Comparison of ENCODE assay signal across 26 cellular contexts in genomic region chr2:39334529-39334928, GRCh38.
"Had no signal": no experiment of that assay in that cellular context is flagged by ENCODE, and none has a peak within 500 bp of the region (broad histone marks: within the 10 kb centered on the region; RNA-seq: fewer than 3 reads in every experiment).

No MANE protein-coding gene starts in this region.

- DNase-seq: hypothalamus; immature natural killer cell; kidney; left colon; left lung; mesendoderm; naive B cell; natural killer cell; ovary; retina; right cardiac atrium; sigmoid colon; small intestine; spleen; stimulated activated CD4-positive, alpha-beta T cell treated with anti-CD3 and anti-CD28 coated beads, Interleukin-4, amount 100 ng/mL, for 24 hours; stimulated activated naive CD4-positive, alpha-beta T cell; tibial artery; trophoblast cell; upper lobe of right lung had no signal

- ATAC-seq: left colon; left lung; natural killer cell; right cardiac atrium; stimulated activated effector memory CD8-positive, alpha-beta T cell treated with anti-CD3 and anti-CD28 coated beads, Interleukin-12 subunit alpha, Interleukin-12 subunit beta, amount 100 ng/mL, for 72 hours; upper lobe of right lung had no signal

- H3K36me3 Mint-ChIP-seq: stimulated activated effector memory CD8-positive, alpha-beta T cell treated with anti-CD3 and anti-CD28 coated beads, Interleukin-12 subunit alpha, Interleukin-12 subunit beta, amount 100 ng/mL, for 72 hours had no signal

- H3K27me3 Mint-ChIP-seq: naive B cell; progenitor cell of endocrine pancreas; stimulated activated naive CD8-positive, alpha-beta T cell treated with anti-CD3 and anti-CD28 coated beads, Interleukin-15, Interleukin-2, amounts not matched to agents 100 ng/mL and 50 ng/mL, for 24 hours had no signal

- H3K27ac ChIP-seq: left lung, ovary, sigmoid colon, spleen, suprapubic skin, thoracic aorta, tibial artery, upper lobe of right lung had no signal

- H3K9me3 ChIP-seq: left lung, ovary, sigmoid colon, spleen, suprapubic skin, thoracic aorta, tibial artery, upper lobe of right lung had no signal

- H3K9me3 Mint-ChIP-seq: immature natural killer cell; mesothelial cell of epicardium; naive B cell; natural killer cell; stimulated activated effector memory CD8-positive, alpha-beta T cell treated with anti-CD3 and anti-CD28 coated beads, Interleukin-12 subunit alpha, Interleukin-12 subunit beta, amount 100 ng/mL, for 72 hours; stimulated activated naive CD8-positive, alpha-beta T cell treated with anti-CD3 and anti-CD28 coated beads, Interleukin-15, Interleukin-2, amounts not matched to agents 100 ng/mL and 50 ng/mL, for 24 hours had no signal

- H3K4me3 Mint-ChIP-seq: immature natural killer cell; mesothelial cell of epicardium; naive B cell; natural killer cell; stimulated activated effector memory CD8-positive, alpha-beta T cell treated with anti-CD3 and anti-CD28 coated beads, Interleukin-12 subunit alpha, Interleukin-12 subunit beta, amount 100 ng/mL, for 72 hours; stimulated activated naive CD8-positive, alpha-beta T cell treated with anti-CD3 and anti-CD28 coated beads, Interleukin-15, Interleukin-2, amounts not matched to agents 100 ng/mL and 50 ng/mL, for 24 hours had no signal

- H3K36me3 ChIP-seq: left lung, ovary, thoracic aorta had no signal

- H3K27ac Mint-ChIP-seq: mesothelial cell of epicardium; natural killer cell; progenitor cell of endocrine pancreas; stimulated activated effector memory CD8-positive, alpha-beta T cell treated with anti-CD3 and anti-CD28 coated beads, Interleukin-12 subunit alpha, Interleukin-12 subunit beta, amount 100 ng/mL, for 72 hours; stimulated activated naive CD8-positive, alpha-beta T cell treated with anti-CD3 and anti-CD28 coated beads, Interleukin-15, Interleukin-2, amounts not matched to agents 100 ng/mL and 50 ng/mL, for 24 hours had no signal

- H3K27me3 ChIP-seq: left lung, ovary, sigmoid colon, spleen, suprapubic skin, tibial artery, upper lobe of right lung had no signal

- H3K4me1 ChIP-seq: left lung, spleen, suprapubic skin, upper lobe of right lung had no signal

- H3K4me1 Mint-ChIP-seq: immature natural killer cell, mesothelial cell of epicardium, naive B cell, natural killer cell had no signal

- H3K4me3 ChIP-seq: left lung, lung, ovary, sigmoid colon, spleen, suprapubic skin, thoracic aorta, tibial artery, upper lobe of right lung had no signal
